In the genomic region with DNA sequence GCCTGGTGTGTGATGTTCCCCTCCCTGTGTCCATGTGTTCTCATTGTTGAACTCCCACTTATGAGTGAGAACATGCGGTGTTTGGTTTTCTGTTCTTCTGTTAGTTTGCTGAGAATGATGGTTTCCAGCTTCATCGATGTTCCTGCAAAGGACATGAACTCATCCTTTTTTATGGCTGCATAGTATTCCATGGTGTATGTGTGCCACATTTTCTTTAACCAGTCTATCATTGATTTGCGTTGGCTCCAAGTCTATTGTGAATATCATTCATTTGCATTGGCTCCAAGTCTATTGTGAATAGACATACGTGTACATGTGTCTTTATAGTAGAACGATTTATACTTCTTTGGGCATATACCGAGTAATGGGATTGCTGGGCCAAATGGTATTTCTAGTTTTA, we compare ENCODE assay signal across 7 cellular contexts. TPM values are rescaled to one million over a fixed set of nuclear protein-coding genes. Genes with fewer than 3 reads are reported as not detected.
"Had no signal": no experiment of that assay in that cellular context is flagged by ENCODE, and none has a peak within 500 bp of the region (broad histone marks: within the 10 kb centered on the region; RNA-seq: fewer than 3 reads in every experiment).

No MANE protein-coding gene starts in this region.

RNA-seq across cellular contexts. Expression of gene PIP, which starts 18.8 kb away (rescaled TPM):
- total RNA-seq: GM23248, GM23338, H1, H4, H7, H9, HFFc6 had no signal
- polyA plus RNA-seq: GM23248, GM23338, H1 had no signal

RNA-seq across cellular contexts. Expression of gene TAS2R39, which starts 32.5 kb away (rescaled TPM):
- total RNA-seq: GM23248, H1, H4, H7, H9, HFFc6 had no signal
- polyA plus RNA-seq: GM23248, GM23338, H1 had no signal
